Comparison of ENCODE assay signal across 8 cellular contexts in the genomic region with DNA sequence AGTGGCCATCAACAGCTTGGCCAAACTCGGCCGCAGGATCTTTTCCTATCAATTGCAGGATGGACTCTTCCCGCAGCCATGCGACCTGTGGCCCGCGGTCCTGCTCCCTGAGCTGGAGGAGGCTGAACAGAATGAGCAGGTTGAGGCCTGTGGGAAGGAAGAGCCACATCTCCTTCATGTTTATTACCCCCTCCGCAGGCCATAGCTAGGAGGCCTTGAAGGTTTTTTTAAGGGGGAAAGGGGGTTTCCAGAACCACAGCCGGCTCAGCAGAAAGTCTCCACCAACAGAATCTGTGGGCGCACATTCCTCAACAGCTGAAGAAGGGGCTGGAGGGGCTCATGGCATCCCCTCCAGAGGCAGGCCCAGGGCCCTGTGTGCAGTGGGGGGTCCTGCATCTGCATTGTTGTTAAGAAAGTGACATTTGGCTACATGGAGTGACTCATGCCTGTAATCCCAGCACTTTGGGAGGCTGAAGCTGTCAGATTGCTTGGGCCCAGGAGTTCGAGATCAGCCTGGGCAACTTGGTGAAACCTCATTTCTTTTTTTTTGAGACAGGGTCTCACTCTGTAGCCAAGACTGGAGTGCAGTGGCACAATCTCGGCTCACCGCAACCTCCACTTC.
DNase-seq lines count a peak whose midpoint lies in the region; ATAC-seq and TF ChIP-seq lines count a peak whose summit lies in the region.

No MANE protein-coding gene starts in this region.

- TF ChIP-seq CTCF in GM10266 (IDR thresholded peaks at IDR 0.05; ENCODE audit: control insufficient read depth, insufficient read depth, low read depth, missing control alignments) (no peak), parathyroid adenoma (IDR thresholded peaks at IDR 0.05) (no peak)

- peak overlapping the region; percentile 81 for H2AFZ ChIP-seq in parathyroid adenoma

- H3K9ac ChIP-seq in parathyroid adenoma = no peak overlapping the region

- no peak overlapping the region for H3K27ac ChIP-seq in parathyroid adenoma

- no peaks in the 10 kb centered on the region for H3K9me3 ChIP-seq in parathyroid adenoma (ENCODE audit: control insufficient read depth, low read length)

- no peaks in the 10 kb centered on the region for H3K36me3 Mint-ChIP-seq in dendritic cell treated with granulocyte-macrophage colony-stimulating factor and Interleukin-4, amounts not matched to agents 40 ng/mL and 50 ng/mL, for 4 days (ENCODE audit: low read depth)

- H3K36me3 ChIP-seq in parathyroid adenoma (ENCODE audit: control insufficient read depth, insufficient read depth, low read length) = no peaks in the 10 kb centered on the region

- no peaks in the 10 kb centered on the region for H3K27me3 ChIP-seq in parathyroid adenoma (ENCODE audit: control insufficient read depth, insufficient read depth, low read length)

- H3K4me3 ChIP-seq in parathyroid adenoma (ENCODE audit: low read depth, low read length) = peak overlapping the region; percentile 33

- peaks cover 6% of the 10 kb centered on the region for H3K4me1 Mint-ChIP-seq in dendritic cell treated with granulocyte-macrophage colony-stimulating factor and Interleukin-4, amounts not matched to agents 40 ng/mL and 50 ng/mL, for 4 days (ENCODE audit: low read depth)

- intact Hi-C loops in dendritic cell treated with granulocyte-macrophage colony-stimulating factor and Interleukin-4, amounts not matched to agents 40 ng/mL and 50 ng/mL, for 4 days (cut with micrococcal nuclease) = no loop called here

- ATAC-seq in HG03045 (IDR thresholded peaks at IDR 0.05; ENCODE audit: unreplicated experiment) (peak; percentile 10), HG02981 (IDR thresholded peaks at IDR 0.05; ENCODE audit: unreplicated experiment) (no peak), HG03521 (IDR thresholded peaks at IDR 0.05; ENCODE audit: unreplicated experiment) (no peak)

- H3K4me2 ChIP-seq in parathyroid adenoma (ENCODE audit: low read length) = peak overlapping the region; percentile 60

- H3K4me3 Mint-ChIP-seq in dendritic cell treated with granulocyte-macrophage colony-stimulating factor and Interleukin-4, amounts not matched to agents 40 ng/mL and 50 ng/mL, for 4 days = peak overlapping the region; percentile 70

- H3K27me3 Mint-ChIP-seq in dendritic cell treated with granulocyte-macrophage colony-stimulating factor and Interleukin-4, amounts not matched to agents 40 ng/mL and 50 ng/mL, for 4 days = peaks cover 31% of the 10 kb centered on the region

- no peak overlapping the region for H3K27ac Mint-ChIP-seq in dendritic cell treated with granulocyte-macrophage colony-stimulating factor and Interleukin-4, amounts not matched to agents 40 ng/mL and 50 ng/mL, for 4 days

- H3K79me2 ChIP-seq in parathyroid adenoma = no peaks in the 10 kb centered on the region

- peaks cover 10% of the 10 kb centered on the region for H3K4me1 ChIP-seq in parathyroid adenoma

- no peaks in the 10 kb centered on the region for H3K9me3 Mint-ChIP-seq in dendritic cell treated with granulocyte-macrophage colony-stimulating factor and Interleukin-4, amounts not matched to agents 40 ng/mL and 50 ng/mL, for 4 days

- DNase-seq in GM10266 (ENCODE audit: extremely low spot score) (peak; percentile 78), AG08395 (ENCODE audit: low spot score) (no peak), superior temporal gyrus (ENCODE audit: extremely low spot score) (no peak)
